In genomic region chr9:136595245-136596218, GRCh38 we compare ENCODE assay signal across 13 cellular contexts.
"Had no signal": no experiment of that assay in that cellular context is flagged by ENCODE, and none has a peak within 500 bp of the region (broad histone marks: within the 10 kb centered on the region; RNA-seq: fewer than 3 reads in every experiment).

No MANE protein-coding gene starts in this region.

- H3K27me3 Mint-ChIP-seq: natural killer cell treated with Interleukin-12 subunit alpha and Interleukin-12 subunit beta and Interleukin-15 and Interleukin-18, amount 100 ng/mL, for 72 hours had no signal

- H3K4me1 Mint-ChIP-seq: activated T-helper 17 cell treated with anti-CD3 and anti-CD28 coated beads, Interleukin-2, amount 50 U/mL, for 72 hours; stimulated activated memory B cell treated with anti-CD40 and anti-IgM and Interleukin-4, amounts not matched to agents 10 μg/mL and 1 μg/mL and 100 μg/mL, for 72 hours had no signal

- H3K36me3 ChIP-seq: cardiac muscle cell, ovary, uterus had no signal

- H3K27ac Mint-ChIP-seq: activated naive CD4-positive, alpha-beta T cell treated with anti-CD3 and anti-CD28 coated beads for 36 hours; activated T-helper 17 cell treated with anti-CD3 and anti-CD28 coated beads, Interleukin-2, amount 50 U/mL, for 72 hours; natural killer cell treated with Interleukin-12 subunit alpha and Interleukin-12 subunit beta and Interleukin-15 and Interleukin-18, amount 100 ng/mL, for 72 hours; stimulated activated memory B cell treated with anti-CD40 and anti-IgM and Interleukin-4, amounts not matched to agents 10 μg/mL and 1 μg/mL and 100 μg/mL, for 72 hours had no signal

- H3K36me3 Mint-ChIP-seq: natural killer cell treated with Interleukin-12 subunit alpha and Interleukin-12 subunit beta and Interleukin-15 and Interleukin-18, amount 100 ng/mL, for 72 hours; stimulated activated memory B cell treated with anti-CD40 and anti-IgM and Interleukin-4, amounts not matched to agents 10 μg/mL and 1 μg/mL and 100 μg/mL, for 72 hours; T-cell had no signal

- H3K4me3 Mint-ChIP-seq: activated naive CD4-positive, alpha-beta T cell treated with anti-CD3 and anti-CD28 coated beads for 36 hours; activated T-helper 17 cell treated with anti-CD3 and anti-CD28 coated beads, Interleukin-2, amount 50 U/mL, for 72 hours; natural killer cell treated with Interleukin-12 subunit alpha and Interleukin-12 subunit beta and Interleukin-15 and Interleukin-18, amount 100 ng/mL, for 72 hours; stimulated activated memory B cell treated with anti-CD40 and anti-IgM and Interleukin-4, amounts not matched to agents 10 μg/mL and 1 μg/mL and 100 μg/mL, for 72 hours; T-cell had no signal

- H3K27me3 ChIP-seq: cardiac muscle cell, ovary, uterus had no signal

- H3K9me3 ChIP-seq: ovary, uterus had no signal

- H3K9me3 Mint-ChIP-seq: activated naive CD4-positive, alpha-beta T cell treated with anti-CD3 and anti-CD28 coated beads for 36 hours; activated T-helper 17 cell treated with anti-CD3 and anti-CD28 coated beads, Interleukin-2, amount 50 U/mL, for 72 hours; natural killer cell treated with Interleukin-12 subunit alpha and Interleukin-12 subunit beta and Interleukin-15 and Interleukin-18, amount 100 ng/mL, for 72 hours; T-cell had no signal

- H3K27ac ChIP-seq: cardiac muscle cell, ovary, uterus had no signal

- H3K4me3 ChIP-seq: cardiac muscle cell, ovary, uterus had no signal

- H3K4me1 ChIP-seq: uterus had no signal

- DNase-seq: activated CD4-positive, CD25-positive, alpha-beta regulatory T cell treated with anti-CD3 and anti-CD28 coated beads, Interleukin-2, amount 50 U/mL, for 72 hours; activated naive CD4-positive, alpha-beta T cell treated with anti-CD3 and anti-CD28 coated beads for 36 hours; activated T-cell treated with anti-CD3 and anti-CD28 coated beads for 4 hours; kidney glomerular epithelial cell; mesenchymal stem cell; ovary; T-cell; uterus had no signal

- ATAC-seq: activated T-helper 17 cell treated with anti-CD3 and anti-CD28 coated beads, Interleukin-2, amount 50 U/mL, for 72 hours; esophagus mucosa; natural killer cell treated with Interleukin-12 subunit alpha and Interleukin-12 subunit beta and Interleukin-15 and Interleukin-18, amount 100 ng/mL, for 72 hours; stimulated activated memory B cell treated with anti-CD40 and anti-IgM and Interleukin-4, amounts not matched to agents 10 μg/mL and 1 μg/mL and 100 μg/mL, for 72 hours; T-cell had no signal
